1 cellular context compared by ENCODE assay signal in the genomic region with DNA sequence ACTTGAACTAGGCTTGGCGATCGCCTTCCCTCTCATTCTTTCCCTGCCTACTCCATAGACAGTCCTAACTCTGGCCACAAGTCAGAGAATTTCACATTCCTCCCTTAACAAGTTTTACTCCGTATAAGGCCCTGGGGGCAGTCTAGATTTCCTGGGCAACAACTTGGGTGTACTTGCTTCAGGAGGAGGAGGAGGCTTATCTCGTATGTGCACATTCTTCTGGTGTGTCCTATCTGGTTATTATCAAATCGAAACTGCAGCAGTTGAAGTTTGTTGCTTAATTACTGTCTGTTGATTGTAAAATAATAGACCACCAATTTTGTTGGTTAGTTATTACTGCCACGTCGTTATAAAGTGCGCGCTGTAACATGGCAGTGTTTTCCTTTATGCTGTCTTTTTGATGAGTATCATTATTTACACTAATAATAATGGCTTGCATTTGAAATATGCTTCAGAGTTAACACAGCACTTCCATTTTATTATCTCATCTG.
TF ChIP-seq lines count a peak whose summit lies in the region.

No MANE protein-coding gene starts in this region.

TF ChIP-seq in K562, 482 proteins besides CTCF, POLR2A, EP300 and RAD21 (continues in another document):
- peak; percentile 75; the same call in 1 of the 2 replicates for TF ChIP-seq POLR2AphosphoS5 (IDR thresholded peaks at IDR 0.05; ENCODE audit: control insufficient read depth, insufficient read depth, low read depth, low read length)
- peak; percentile 69 to 77 for TF ChIP-seq TRIM24 (IDR thresholded peaks at IDR 0.05)
- no peak for TF ChIP-seq ZNF324 (CRISPR knock-in tag; IDR thresholded peaks at IDR 0.05)
- TF ChIP-seq ZKSCAN3 (CRISPR knock-in tag; IDR thresholded peaks at IDR 0.05): no peak
- no peak for TF ChIP-seq ZNF764 (CRISPR knock-in tag; IDR thresholded peaks at IDR 0.05; ENCODE audit: low read depth)
- no peak for TF ChIP-seq HNRNPUL1 (IDR thresholded peaks at IDR 0.05; ENCODE audit: low read length)
- TF ChIP-seq, protein P1, sequence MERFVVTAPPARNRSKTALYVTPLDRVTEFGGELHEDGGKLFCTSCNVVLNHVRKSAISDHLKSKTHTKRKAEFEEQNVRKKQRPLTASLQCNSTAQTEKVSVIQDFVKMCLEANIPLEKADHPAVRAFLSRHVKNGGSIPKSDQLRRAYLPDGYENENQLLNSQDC (CRISPR knock-in tag; IDR thresholded peaks at IDR 0.05): no peak
- no peak for TF ChIP-seq HOXB6 (CRISPR knock-in tag; IDR thresholded peaks at IDR 0.05; ENCODE audit: borderline replicate concordance)
- peak; percentile 36 for TF ChIP-seq CXXC5 (CRISPR knock-in tag; IDR thresholded peaks at IDR 0.05)
- TF ChIP-seq GATA2 (CRISPR knock-in tag; IDR thresholded peaks at IDR 0.05): peak; percentile 73
- no peak for TF ChIP-seq ZNF41 (CRISPR knock-in tag; conservative IDR thresholded peaks at IDR 0.05)
- TF ChIP-seq, protein P2, sequence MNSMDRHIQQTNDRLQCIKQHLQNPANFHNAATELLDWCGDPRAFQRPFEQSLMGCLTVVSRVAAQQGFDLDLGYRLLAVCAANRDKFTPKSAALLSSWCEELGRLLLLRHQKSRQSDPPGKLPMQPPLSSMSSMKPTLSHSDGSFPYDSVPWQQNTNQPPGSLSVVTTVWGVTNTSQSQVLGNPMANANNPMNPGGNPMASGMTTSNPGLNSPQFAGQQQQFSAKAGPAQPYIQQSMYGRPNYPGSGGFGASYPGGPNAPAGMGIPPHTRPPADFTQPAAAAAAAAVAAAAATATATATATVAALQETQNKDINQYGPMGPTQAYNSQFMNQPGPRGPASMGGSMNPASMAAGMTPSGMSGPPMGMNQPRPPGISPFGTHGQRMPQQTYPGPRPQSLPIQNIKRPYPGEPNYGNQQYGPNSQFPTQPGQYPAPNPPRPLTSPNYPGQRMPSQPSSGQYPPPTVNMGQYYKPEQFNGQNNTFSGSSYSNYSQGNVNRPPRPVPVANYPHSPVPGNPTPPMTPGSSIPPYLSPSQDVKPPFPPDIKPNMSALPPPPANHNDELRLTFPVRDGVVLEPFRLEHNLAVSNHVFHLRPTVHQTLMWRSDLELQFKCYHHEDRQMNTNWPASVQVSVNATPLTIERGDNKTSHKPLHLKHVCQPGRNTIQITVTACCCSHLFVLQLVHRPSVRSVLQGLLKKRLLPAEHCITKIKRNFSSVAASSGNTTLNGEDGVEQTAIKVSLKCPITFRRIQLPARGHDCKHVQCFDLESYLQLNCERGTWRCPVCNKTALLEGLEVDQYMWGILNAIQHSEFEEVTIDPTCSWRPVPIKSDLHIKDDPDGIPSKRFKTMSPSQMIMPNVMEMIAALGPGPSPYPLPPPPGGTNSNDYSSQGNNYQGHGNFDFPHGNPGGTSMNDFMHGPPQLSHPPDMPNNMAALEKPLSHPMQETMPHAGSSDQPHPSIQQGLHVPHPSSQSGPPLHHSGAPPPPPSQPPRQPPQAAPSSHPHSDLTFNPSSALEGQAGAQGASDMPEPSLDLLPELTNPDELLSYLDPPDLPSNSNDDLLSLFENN (IDR thresholded peaks at IDR 0.05; ENCODE audit: low read depth in 2 of 2, low read length in 2 of 2): peak in 1 of 2 experiments; percentile 84; a peak in 2 of 4 replicates
- 0 out of 2 replicates have a peak, but pooled peaks have one; percentile 11 for TF ChIP-seq SMC3 (conservative IDR thresholded peaks at IDR 0.05; ENCODE audit: insufficient read depth, low read depth, low read length)
- no peak for TF ChIP-seq ETV6 (IDR thresholded peaks at IDR 0.05; ENCODE audit: borderline replicate concordance in 1 of 2, low read depth in 2 of 2, low read length in 1 of 2)
- no peak for TF ChIP-seq ETV6 (CRISPR knock-in tag; IDR thresholded peaks at IDR 0.05; ENCODE audit: borderline replicate concordance)
- TF ChIP-seq PTBP1 (IDR thresholded peaks at IDR 0.05; ENCODE audit: low read depth, low read length): no peak
- no peak for TF ChIP-seq FOXJ3 (CRISPR knock-in tag; IDR thresholded peaks at IDR 0.05)
- TF ChIP-seq NCOA6 (IDR thresholded peaks at IDR 0.05): peak; percentile 13; the same call in 1 of the 2 replicates
- TF ChIP-seq TBL1XR1 (IDR thresholded peaks at IDR 0.05; ENCODE audit: low read length in 2 of 2): peak in 1 of 2 experiments; percentile 84; a peak in 2 of 4 replicates
- no peak for TF ChIP-seq ZNF551 (CRISPR knock-in tag; IDR thresholded peaks at IDR 0.05)
- no peak for TF ChIP-seq XRCC3 (IDR thresholded peaks at IDR 0.05)
- no peak for TF ChIP-seq PPARD (CRISPR knock-in tag; IDR thresholded peaks at IDR 0.05)
- TF ChIP-seq KLF16 (IDR thresholded peaks at IDR 0.05): peak; percentile 85
- no peak for TF ChIP-seq ZNF766 (CRISPR knock-in tag; conservative IDR thresholded peaks at IDR 0.05)
- no peak for TF ChIP-seq TARDBP (IDR thresholded peaks at IDR 0.05)
- TF ChIP-seq ZNF232 (CRISPR knock-in tag; IDR thresholded peaks at IDR 0.05): no peak
- TF ChIP-seq FOXM1 (IDR thresholded peaks at IDR 0.05; ENCODE audit: low read depth): peak; percentile 78
- no peak for TF ChIP-seq FOXM1 (CRISPR knock-in tag; IDR thresholded peaks at IDR 0.05; ENCODE audit: low read depth)
- TF ChIP-seq MCM5 (IDR thresholded peaks at IDR 0.05; ENCODE audit: low read depth): no peak
- TF ChIP-seq SRSF9 (IDR thresholded peaks at IDR 0.05; ENCODE audit: borderline replicate concordance, low read depth, low read length): no peak
- TF ChIP-seq HDAC1 (IDR thresholded peaks at IDR 0.05): peak in 1 of 2 experiments; percentile 43; a peak in 1 of 4 replicates
- no peak for TF ChIP-seq TBP (optimal IDR thresholded peaks at IDR 0.05; ENCODE audit: low read depth, low read length)
- no peak for TF ChIP-seq YY1 (IDR thresholded peaks at IDR 0.05; ENCODE audit: borderline replicate concordance in 1 of 3, control insufficient read depth in 1 of 3, extremely low read depth in 1 of 3, insufficient read depth in 3 of 3, insufficient read length in 1 of 3, insufficient replicate concordance in 2 of 3, low read depth in 1 of 3, low read length in 2 of 3)
- no peak for TF ChIP-seq SIX5 (IDR thresholded peaks at IDR 0.05; ENCODE audit: borderline replicate concordance in 1 of 2, insufficient read depth in 1 of 2, low read depth in 1 of 2, low read length in 2 of 2)
- peak; percentile 59 for TF ChIP-seq BRD9 (IDR thresholded peaks at IDR 0.05; ENCODE audit: low read depth, partially characterized antibody)
- no peak for TF ChIP-seq ZNF175 (CRISPR knock-in tag; IDR thresholded peaks at IDR 0.05; ENCODE audit: low read depth)
- TF ChIP-seq, protein P3, sequence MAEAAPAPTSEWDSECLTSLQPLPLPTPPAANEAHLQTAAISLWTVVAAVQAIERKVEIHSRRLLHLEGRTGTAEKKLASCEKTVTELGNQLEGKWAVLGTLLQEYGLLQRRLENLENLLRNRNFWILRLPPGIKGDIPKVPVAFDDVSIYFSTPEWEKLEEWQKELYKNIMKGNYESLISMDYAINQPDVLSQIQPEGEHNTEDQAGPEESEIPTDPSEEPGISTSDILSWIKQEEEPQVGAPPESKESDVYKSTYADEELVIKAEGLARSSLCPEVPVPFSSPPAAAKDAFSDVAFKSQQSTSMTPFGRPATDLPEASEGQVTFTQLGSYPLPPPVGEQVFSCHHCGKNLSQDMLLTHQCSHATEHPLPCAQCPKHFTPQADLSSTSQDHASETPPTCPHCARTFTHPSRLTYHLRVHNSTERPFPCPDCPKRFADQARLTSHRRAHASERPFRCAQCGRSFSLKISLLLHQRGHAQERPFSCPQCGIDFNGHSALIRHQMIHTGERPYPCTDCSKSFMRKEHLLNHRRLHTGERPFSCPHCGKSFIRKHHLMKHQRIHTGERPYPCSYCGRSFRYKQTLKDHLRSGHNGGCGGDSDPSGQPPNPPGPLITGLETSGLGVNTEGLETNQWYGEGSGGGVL (CRISPR knock-in tag; IDR thresholded peaks at IDR 0.05): no peak
- no peak for TF ChIP-seq FOXK1 (CRISPR knock-in tag; IDR thresholded peaks at IDR 0.05; ENCODE audit: borderline replicate concordance)
- TF ChIP-seq ZNF253 (CRISPR knock-in tag; conservative IDR thresholded peaks at IDR 0.05): no peak
- TF ChIP-seq, protein P4, sequence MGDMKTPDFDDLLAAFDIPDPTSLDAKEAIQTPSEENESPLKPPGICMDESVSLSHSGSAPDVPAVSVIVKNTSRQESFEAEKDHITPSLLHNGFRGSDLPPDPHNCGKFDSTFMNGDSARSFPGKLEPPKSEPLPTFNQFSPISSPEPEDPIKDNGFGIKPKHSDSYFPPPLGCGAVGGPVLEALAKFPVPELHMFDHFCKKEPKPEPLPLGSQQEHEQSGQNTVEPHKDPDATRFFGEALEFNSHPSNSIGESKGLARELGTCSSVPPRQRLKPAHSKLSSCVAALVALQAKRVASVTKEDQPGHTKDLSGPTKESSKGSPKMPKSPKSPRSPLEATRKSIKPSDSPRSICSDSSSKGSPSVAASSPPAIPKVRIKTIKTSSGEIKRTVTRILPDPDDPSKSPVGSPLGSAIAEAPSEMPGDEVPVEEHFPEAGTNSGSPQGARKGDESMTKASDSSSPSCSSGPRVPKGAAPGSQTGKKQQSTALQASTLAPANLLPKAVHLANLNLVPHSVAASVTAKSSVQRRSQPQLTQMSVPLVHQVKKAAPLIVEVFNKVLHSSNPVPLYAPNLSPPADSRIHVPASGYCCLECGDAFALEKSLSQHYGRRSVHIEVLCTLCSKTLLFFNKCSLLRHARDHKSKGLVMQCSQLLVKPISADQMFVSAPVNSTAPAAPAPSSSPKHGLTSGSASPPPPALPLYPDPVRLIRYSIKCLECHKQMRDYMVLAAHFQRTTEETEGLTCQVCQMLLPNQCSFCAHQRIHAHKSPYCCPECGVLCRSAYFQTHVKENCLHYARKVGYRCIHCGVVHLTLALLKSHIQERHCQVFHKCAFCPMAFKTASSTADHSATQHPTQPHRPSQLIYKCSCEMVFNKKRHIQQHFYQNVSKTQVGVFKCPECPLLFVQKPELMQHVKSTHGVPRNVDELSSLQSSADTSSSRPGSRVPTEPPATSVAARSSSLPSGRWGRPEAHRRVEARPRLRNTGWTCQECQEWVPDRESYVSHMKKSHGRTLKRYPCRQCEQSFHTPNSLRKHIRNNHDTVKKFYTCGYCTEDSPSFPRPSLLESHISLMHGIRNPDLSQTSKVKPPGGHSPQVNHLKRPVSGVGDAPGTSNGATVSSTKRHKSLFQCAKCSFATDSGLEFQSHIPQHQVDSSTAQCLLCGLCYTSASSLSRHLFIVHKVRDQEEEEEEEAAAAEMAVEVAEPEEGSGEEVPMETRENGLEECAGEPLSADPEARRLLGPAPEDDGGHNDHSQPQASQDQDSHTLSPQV (IDR thresholded peaks at IDR 0.05): no peak
- TF ChIP-seq, protein P5, sequence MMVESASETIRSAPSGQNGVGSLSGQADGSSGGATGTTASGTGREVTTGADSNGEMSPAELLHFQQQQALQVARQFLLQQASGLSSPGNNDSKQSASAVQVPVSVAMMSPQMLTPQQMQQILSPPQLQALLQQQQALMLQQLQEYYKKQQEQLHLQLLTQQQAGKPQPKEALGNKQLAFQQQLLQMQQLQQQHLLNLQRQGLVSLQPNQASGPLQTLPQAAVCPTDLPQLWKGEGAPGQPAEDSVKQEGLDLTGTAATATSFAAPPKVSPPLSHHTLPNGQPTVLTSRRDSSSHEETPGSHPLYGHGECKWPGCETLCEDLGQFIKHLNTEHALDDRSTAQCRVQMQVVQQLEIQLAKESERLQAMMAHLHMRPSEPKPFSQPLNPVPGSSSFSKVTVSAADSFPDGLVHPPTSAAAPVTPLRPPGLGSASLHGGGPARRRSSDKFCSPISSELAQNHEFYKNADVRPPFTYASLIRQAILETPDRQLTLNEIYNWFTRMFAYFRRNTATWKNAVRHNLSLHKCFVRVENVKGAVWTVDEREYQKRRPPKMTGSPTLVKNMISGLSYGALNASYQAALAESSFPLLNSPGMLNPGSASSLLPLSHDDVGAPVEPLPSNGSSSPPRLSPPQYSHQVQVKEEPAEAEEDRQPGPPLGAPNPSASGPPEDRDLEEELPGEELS (CRISPR knock-in tag; IDR thresholded peaks at IDR 0.05; ENCODE audit: borderline replicate concordance): no peak
- TF ChIP-seq POLR2B (IDR thresholded peaks at IDR 0.05; ENCODE audit: low read depth, partially characterized antibody): no peak
- no peak for TF ChIP-seq ZNF76 (CRISPR knock-in tag; IDR thresholded peaks at IDR 0.05; ENCODE audit: borderline replicate concordance)
- TF ChIP-seq EGR1 (conservative IDR thresholded peaks at IDR 0.05): peak; percentile 42; the same call in 1 of the 2 replicates
- TF ChIP-seq, protein P6, sequence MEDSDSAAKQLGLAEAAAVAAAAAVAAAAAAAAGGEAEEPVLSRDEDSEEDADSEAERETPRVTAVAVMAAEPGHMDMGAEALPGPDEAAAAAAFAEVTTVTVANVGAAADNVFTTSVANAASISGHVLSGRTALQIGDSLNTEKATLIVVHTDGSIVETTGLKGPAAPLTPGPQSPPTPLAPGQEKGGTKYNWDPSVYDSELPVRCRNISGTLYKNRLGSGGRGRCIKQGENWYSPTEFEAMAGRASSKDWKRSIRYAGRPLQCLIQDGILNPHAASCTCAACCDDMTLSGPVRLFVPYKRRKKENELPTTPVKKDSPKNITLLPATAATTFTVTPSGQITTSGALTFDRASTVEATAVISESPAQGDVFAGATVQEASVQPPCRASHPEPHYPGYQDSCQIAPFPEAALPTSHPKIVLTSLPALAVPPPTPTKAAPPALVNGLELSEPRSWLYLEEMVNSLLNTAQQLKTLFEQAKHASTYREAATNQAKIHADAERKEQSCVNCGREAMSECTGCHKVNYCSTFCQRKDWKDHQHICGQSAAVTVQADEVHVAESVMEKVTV (CRISPR knock-in tag; IDR thresholded peaks at IDR 0.05): no peak
- TF ChIP-seq, protein P7, sequence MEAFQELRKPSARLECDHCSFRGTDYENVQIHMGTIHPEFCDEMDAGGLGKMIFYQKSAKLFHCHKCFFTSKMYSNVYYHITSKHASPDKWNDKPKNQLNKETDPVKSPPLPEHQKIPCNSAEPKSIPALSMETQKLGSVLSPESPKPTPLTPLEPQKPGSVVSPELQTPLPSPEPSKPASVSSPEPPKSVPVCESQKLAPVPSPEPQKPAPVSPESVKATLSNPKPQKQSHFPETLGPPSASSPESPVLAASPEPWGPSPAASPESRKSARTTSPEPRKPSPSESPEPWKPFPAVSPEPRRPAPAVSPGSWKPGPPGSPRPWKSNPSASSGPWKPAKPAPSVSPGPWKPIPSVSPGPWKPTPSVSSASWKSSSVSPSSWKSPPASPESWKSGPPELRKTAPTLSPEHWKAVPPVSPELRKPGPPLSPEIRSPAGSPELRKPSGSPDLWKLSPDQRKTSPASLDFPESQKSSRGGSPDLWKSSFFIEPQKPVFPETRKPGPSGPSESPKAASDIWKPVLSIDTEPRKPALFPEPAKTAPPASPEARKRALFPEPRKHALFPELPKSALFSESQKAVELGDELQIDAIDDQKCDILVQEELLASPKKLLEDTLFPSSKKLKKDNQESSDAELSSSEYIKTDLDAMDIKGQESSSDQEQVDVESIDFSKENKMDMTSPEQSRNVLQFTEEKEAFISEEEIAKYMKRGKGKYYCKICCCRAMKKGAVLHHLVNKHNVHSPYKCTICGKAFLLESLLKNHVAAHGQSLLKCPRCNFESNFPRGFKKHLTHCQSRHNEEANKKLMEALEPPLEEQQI (IDR thresholded peaks at IDR 0.05): no peak
- TF ChIP-seq XRCC4 (IDR thresholded peaks at IDR 0.05; ENCODE audit: extremely low read depth, insufficient read depth, insufficient read length): no peak
- TF ChIP-seq ZNF124 (CRISPR knock-in tag; IDR thresholded peaks at IDR 0.05): no peak
- TF ChIP-seq PRPF4 (IDR thresholded peaks at IDR 0.05; ENCODE audit: insufficient read depth, low read depth, low read length, poor library complexity, severe bottlenecking): no peak
- TF ChIP-seq RFX1 (IDR thresholded peaks at IDR 0.05): peak; percentile 39; the same call in 1 of the 2 replicates
